ENCODE assay signal across 26 cellular contexts in genomic region chrX:132180929-132181328, GRCh38. TPM values are rescaled to one million over a fixed set of nuclear protein-coding genes. Genes with fewer than 3 reads are reported as not detected.
A peak's percentile ranks its signal among the peaks of the same experiment; 100 is the strongest.
DNase-seq lines count a peak whose midpoint lies in the region; ATAC-seq, FAIRE-seq and TF ChIP-seq lines count a peak whose summit lies in the region.
"Had no signal": no experiment of that assay in that cellular context is flagged by ENCODE, and none has a peak within 500 bp of the region (broad histone marks: within the 10 kb centered on the region; RNA-seq: fewer than 3 reads in every experiment).

No MANE protein-coding gene starts in this region.

- POLR2A ChIA-PET in PC-9 (lab: Charles Lee; ENCODE audit: unreplicated experiment): interaction anchor here (0.6 kb wide), 1 partner anchor 62 kb away, joined by 4 read pairs; no protein-coding TSS in a partner anchor

- peaks cover 7% of the 10 kb centered on the region; the same call in 1 of the 2 replicates for H3F3A ChIP-seq in PC-9 (ENCODE audit: insufficient read depth, low read depth)

- H3K27ac ChIP-seq in 22Rv1 (peak overlapping the region; percentile 43; the same call in 1 of the 2 replicates), PC-9 (0 out of 2 replicates have a peak overlapping the region, but pooled peaks have one; percentile 4), pancreas (no peak overlapping the region), aorta (ENCODE audit: low read depth in 1 of 2, low read length in 2 of 2) (no peak overlapping the region)
- H3K27ac ChIP-seq: SJSA1 had no signal

- H3K4me2 ChIP-seq in PC-9: peak overlapping the region; percentile 55

- no peak for TF ChIP-seq POLR2A in erythroblast (IDR thresholded peaks at IDR 0.05; ENCODE audit: low read length)

- FAIRE-seq in pancreas (lab: Jason Lieb, UNC): no peak
- FAIRE-seq: D721Med, H1 had no signal

- H3K4me1 ChIP-seq in PC-9 (replicated peaks; ENCODE audit: insufficient read depth): peaks cover 45% of the 10 kb centered on the region
- H3K4me1 ChIP-seq in pancreas: no peaks in the 10 kb centered on the region
- no peaks in the 10 kb centered on the region for H3K4me1 ChIP-seq in aorta (ENCODE audit: control insufficient read depth in 1 of 2, insufficient read depth in 2 of 2, low read length in 2 of 2)
- H3K4me1 ChIP-seq: BE2C, SJSA1 had no signal

- DNase-seq in PC-9 (no peak), left lobe of liver (ENCODE audit: low spot score) (no peak), pancreas (no peak), erythroblast (lab: John Stamatoyannopoulos, UW) (no peak), aorta (no peak), activated gamma-delta T cell (lab: John Stamatoyannopoulos, UW) (no peak)
- DNase-seq: 8988T, ACHN, BE2C, Karpas-422, NCI-H1092 treated with DMSO at 0.1 percent for 48 hours, NCI-H1436, NCI-H187, NCI-H2081 treated with DMSO at 0.1 percent for 48 hours, NCI-H2171 treated with DMSO at 0.1 percent for 48 hours, NCI-H345, NCI-H524, NCI-H748 treated with DMSO at 0.1 percent for 48 hours had no signal

- H2AFZ ChIP-seq in PC-9: no peak overlapping the region

- intact Hi-C loops in PC-9 (cut with micrococcal nuclease; ENCODE audit: unreplicated experiment): no loop called here
- intact Hi-C loops in pancreas (cut with DNase I): no loop called here
- intact Hi-C loops in aorta (cut with DNase I): no loop called here

- peak; percentile 91 for ATAC-seq in left lobe of liver
- ATAC-seq in pancreas: peak in 3 of 4 donors; percentile 34 to 45 (median 40)
- no peak for ATAC-seq in GM19324 (IDR thresholded peaks at IDR 0.05; ENCODE audit: low FRiP score, unreplicated experiment)
- ATAC-seq in aorta (ENCODE audit: low FRiP score): no peak
- ATAC-seq: HCT116, Right ventricle myocardium inferior had no signal

- H3K27me3 ChIP-seq in PC-9 (ENCODE audit: insufficient read depth, low read depth) (no peaks in the 10 kb centered on the region), pancreas (peaks cover 0 to 6% (median 1%) of the 10 kb centered on the region in 4 donors), aorta (ENCODE audit: control insufficient read depth in 1 of 2, insufficient read depth in 2 of 2, low read length in 1 of 2) (no peaks in the 10 kb centered on the region)
- H3K27me3 ChIP-seq: BE2C, SJSA1 had no signal

- H3K36me3 ChIP-seq in PC-9 (ENCODE audit: low read depth) (no peaks in the 10 kb centered on the region), pancreas (no peaks in the 10 kb centered on the region), aorta (ENCODE audit: control insufficient read depth in 1 of 2, insufficient read depth in 2 of 2, low read length in 1 of 2) (no peaks in the 10 kb centered on the region)
- H3K36me3 ChIP-seq: BE2C, SJSA1 had no signal

- TF ChIP-seq CTCF in 22Rv1 (IDR thresholded peaks at IDR 0.05): no peak
- TF ChIP-seq CTCF in PC-9 (conservative IDR thresholded peaks at IDR 0.05): no peak
- no peak for TF ChIP-seq CTCF in pancreas (IDR thresholded peaks at IDR 0.05)

- H3K9me3 ChIP-seq in PC-9 (ENCODE audit: insufficient read depth, low read depth) (no peaks in the 10 kb centered on the region), pancreas (no peaks in the 10 kb centered on the region), aorta (ENCODE audit: control insufficient read depth, low read length) (no peaks in the 10 kb centered on the region)
- H3K9me3 ChIP-seq: BE2C, SJSA1 had no signal

- no TSS peak for BruUV-seq in PC-9 (replicated peaks; lab: Mats Ljungman, UMichigan)

- H3K4me3 ChIP-seq in PC-9 (no peak overlapping the region), pancreas (no peak overlapping the region), aorta (ENCODE audit: low read length in 2 of 2) (no peak overlapping the region)
- H3K4me3 ChIP-seq: SJSA1 had no signal

- CTCF ChIA-PET in PC-9 (lab: Charles Lee): no interaction called here

- no peaks in the 10 kb centered on the region for H3K9me2 ChIP-seq in PC-9 (ENCODE audit: insufficient read depth)

- no peaks in the 10 kb centered on the region for H4K20me1 ChIP-seq in PC-9 (ENCODE audit: insufficient read depth)

- WGBS in pancreas, 2 donors: 22 to 53% methylated on average over 3 of the region's 3 CpGs
- WGBS in aorta, 2 donors: 92 to 96% methylated on average over 3 of the region's 3 CpGs

- no peaks in the 10 kb centered on the region for H3K79me2 ChIP-seq in PC-9 (ENCODE audit: low read depth)

RNA-seq across cellular contexts. Expression of gene RAP2C, which starts 38.3 kb away (rescaled TPM):
- 27.8 and 30.6 TPM in 2 replicates for total RNA-seq in PC-9 (2021)
- total RNA-seq in left lobe of liver: 30.1 TPM
- 10 to 100 TPM in 2 of 6 donors, 1 to 10 TPM in 4; 6.2 to 15.1 (median 8.3) TPM for total RNA-seq in pancreas
- polyA plus RNA-seq in pancreas: 10 to 100 TPM in 1 of 2 donors, 1 to 10 TPM in 1; 7.7 to 10.6 TPM
- 10 to 100 TPM; 22.2 to 24.7 TPM for total RNA-seq in aorta
- 10 to 100 TPM; 11.8 to 12.9 TPM for polyA plus RNA-seq in aorta

RNA-seq across cellular contexts. Expression of gene FRMD7, which starts 53.1 kb away (rescaled TPM):
- total RNA-seq in PC-9 (2021): not detected in 2 replicates
- total RNA-seq in left lobe of liver: 0.05 TPM
- not detected for total RNA-seq in pancreas
- polyA plus RNA-seq in pancreas: under 1 TPM in 1 of 2 donors, not detected in 1; 0.02 TPM
- total RNA-seq in aorta: under 1 TPM in 1 of 2 donors, not detected in 1; 0.18 TPM
- polyA plus RNA-seq in aorta: 1 to 10 TPM in 1 of 2 donors, not detected in 1; 1.0 TPM
- total RNA-seq: H1, Right ventricle myocardium inferior, RPMI7951, SJSA1 had no signal
- polyA plus RNA-seq: H1 had no signal

Comparison
In these comparisons a context has a peak if more than half of its experiments do, and no peak if none do; other contexts are left out.
1. H3K27ac ChIP-seq: peak in 22Rv1 (single experiment) and PC-9 (single experiment); none in pancreas (0 of 4) and aorta (0 of 2).
2. ATAC-seq: peak in left lobe of liver (single experiment) and pancreas (3 of 4); none in GM19324 (single experiment) and aorta (single experiment).